ENCODE assay signal across 23 cellular contexts in genomic region chr1:163094182-163094581, GRCh38. TPM values are rescaled to one million over a fixed set of nuclear protein-coding genes. Genes with fewer than 3 reads are reported as not detected.
"Had no signal": no experiment of that assay in that cellular context is flagged by ENCODE, and none has a peak within 500 bp of the region (broad histone marks: within the 10 kb centered on the region; RNA-seq: fewer than 3 reads in every experiment).

No MANE protein-coding gene starts in this region.

- DNase-seq: activated CD4-positive, alpha-beta T cell treated with anti-CD3 and anti-CD28 coated beads for 48 hours; activated CD4-positive, alpha-beta T cell treated with anti-CD3 and anti-CD28 coated beads, Interleukin-2, amount 50 U/mL, for 48 hours; activated CD4-positive, CD25-positive, alpha-beta regulatory T cell treated with anti-CD3 and anti-CD28 coated beads, Interleukin-2, amount 50 U/mL, for 72 hours; activated CD8-positive, alpha-beta memory T cell treated with anti-CD3 and anti-CD28 coated beads, Interleukin-2, amount 10 ng/mL, durations not matched to agents 7 days and 5 days; activated effector memory CD4-positive, alpha-beta T cell treated with Interleukin-2 at 50 U/mL for 16 hours; activated naive CD4-positive, alpha-beta T cell; activated T-cell treated with anti-CD3 and anti-CD28 coated beads, Interleukin-2, amount 50 U/mL, for 24 hours; aorta; body of pancreas; Karpas-422; NCI-H1105; NCI-H1436; NCI-H1930; NCI-H2171 treated with DMSO at 0.1 percent for 48 hours; NCI-H345; NCI-H510A; NCI-H526 treated with DMSO at 0.1 percent for 48 hours; SHP77 had no signal

- H3K36me3 ChIP-seq: SJSA1 had no signal

- ATAC-seq: activated CD8-positive, alpha-beta memory T cell treated with anti-CD3 and anti-CD28 coated beads, Interleukin-2, amount 10 ng/mL, durations not matched to agents 7 days and 5 days; body of pancreas; SK-N-SH treated with all-trans-retinoic acid at 6 μM for 48 hours; WTC11 had no signal

- H3K9me3 ChIP-seq: body of pancreas, SJSA1 had no signal

- H3K4me3 ChIP-seq: body of pancreas, SJSA1 had no signal

- H3K4me1 ChIP-seq: body of pancreas had no signal

- FAIRE-seq: RCC 7860 had no signal

- H3K27me3 ChIP-seq: body of pancreas, SJSA1 had no signal

- H3K27ac ChIP-seq: body of pancreas, SJSA1 had no signal

RNA-seq across cellular contexts. Expression of gene RGS4, which starts 25.0 kb away (rescaled TPM):
- total RNA-seq: activated CD8-positive, alpha-beta memory T cell treated with anti-CD3 and anti-CD28 coated beads, Interleukin-2, amount 10 ng/mL, durations not matched to agents 7 days and 5 days; activated T-helper 1 cell treated with anti-CD3 and anti-CD28 coated beads, Interleukin-12 subunit alpha, Interleukin-12 subunit beta, Interleukin-2, Interleukin-4 antibody, amounts not matched to agents 30 ng/mL and 10 ng/mL and 1 ng/mL, durations not matched to agents 14 hours and 24 hours and 36 hours had no signal
